ENCODE assay signal across 9 cellular contexts in genomic region chr7:125355899-125356298, GRCh38.
DNase-seq lines count a peak whose midpoint lies in the region; ATAC-seq, FAIRE-seq and TF ChIP-seq lines count a peak whose summit lies in the region.
"Had no signal": no experiment of that assay in that cellular context is flagged by ENCODE, and none has a peak within 500 bp of the region (broad histone marks: within the 10 kb centered on the region; RNA-seq: fewer than 3 reads in every experiment).

No MANE protein-coding gene starts in this region.

- no peak overlapping the region for H2AFZ ChIP-seq in HepG2 (ENCODE audit: low read length)

- no peaks in the 10 kb centered on the region for H3K36me3 ChIP-seq in HepG2 (replicated peaks in 1 of 2; ENCODE audit: control insufficient read depth in 1 of 2, insufficient read depth in 2 of 2, low read length in 2 of 2)

- H3K27me3 Mint-ChIP-seq in WTC11 (ENCODE audit: low read depth) = no peaks in the 10 kb centered on the region; the same call in 1 of the 2 replicates
- no peaks in the 10 kb centered on the region for H3K27me3 Mint-ChIP-seq in activated naive CD8-positive, alpha-beta T cell treated with anti-CD3 and anti-CD28 coated beads for 36 hours

- CTCF ChIA-PET in WTC11 (lab: Charles Lee) = no interaction called here
- CTCF ChIA-PET in HepG2 (lab: Yijun Ruan, JAX; ENCODE audit: low intra/inter-chr PET ratio, low total read pairs) = no interaction called here

- ATAC-seq in GM19463 (IDR thresholded peaks at IDR 0.05; ENCODE audit: unreplicated experiment) (peak; percentile 67), HG03378 (IDR thresholded peaks at IDR 0.05; ENCODE audit: unreplicated experiment) (peak; percentile 87), WTC11 (no peak), HepG2 (no peak)

- H3K9ac ChIP-seq in HepG2 (ENCODE audit: insufficient read depth, low read depth, low read length) = no peak overlapping the region

- no peak overlapping the region for H3K27ac ChIP-seq in HepG2 (ENCODE audit: extremely low read length, insufficient read depth, low read length)

- no peaks in the 10 kb centered on the region for H3K79me2 ChIP-seq in HepG2 (ENCODE audit: insufficient read depth, low read length)

- H3K4me3 ChIP-seq in HepG2 (replicated peaks in 1 of 3; ENCODE audit: insufficient read depth in 1 of 3, low read depth in 2 of 3, low read length in 3 of 3) = no peak overlapping the region

- peak overlapping the region; percentile 65; the same call in 1 of the 2 replicates for H3K27ac Mint-ChIP-seq in WTC11
- no peak overlapping the region for H3K27ac Mint-ChIP-seq in activated naive CD8-positive, alpha-beta T cell treated with anti-CD3 and anti-CD28 coated beads for 36 hours

- TF ChIP-seq RAD21 in HepG2 (CRISPR knock-in tag; IDR thresholded peaks at IDR 0.05) = no peak

- TF ChIP-seq EP300 in HepG2 (IDR thresholded peaks at IDR 0.05; ENCODE audit: low read depth in 2 of 2, low read length in 2 of 2) = no peak
- no peak for TF ChIP-seq EP300 in HepG2 (CRISPR knock-in tag; IDR thresholded peaks at IDR 0.05; ENCODE audit: borderline replicate concordance)

- POLR2A ChIA-PET in WTC11 (lab: Charles Lee) = no interaction called here
- POLR2A ChIA-PET in HepG2 (lab: Yijun Ruan, JAX) = no interaction called here

- WGBS in HepG2 (ENCODE audit: low lambda C conversion rate) = 3% methylated on average over 6 of the region's 6 CpGs

- no peak for FAIRE-seq in HepG2 (lab: Jason Lieb, UNC)

- TF ChIP-seq POLR2A in HepG2 (IDR thresholded peaks at IDR 0.05; ENCODE audit: insufficient read depth in 1 of 2, low read depth in 2 of 2, low read length in 2 of 2) = no peak
- TF ChIP-seq POLR2A in erythroblast (IDR thresholded peaks at IDR 0.05; ENCODE audit: low read length) = no peak

- no peaks in the 10 kb centered on the region for H3K4me1 Mint-ChIP-seq in WTC11
- no peaks in the 10 kb centered on the region for H3K4me1 Mint-ChIP-seq in activated naive CD8-positive, alpha-beta T cell treated with anti-CD3 and anti-CD28 coated beads for 36 hours

- H3K4me3 Mint-ChIP-seq in WTC11 = no peak overlapping the region
- H3K4me3 Mint-ChIP-seq in activated naive CD8-positive, alpha-beta T cell treated with anti-CD3 and anti-CD28 coated beads for 36 hours = no peak overlapping the region

- in situ Hi-C loops in HepG2 (cut with HindIII; ENCODE audit: extremely low pct_ligation_motif_present, low pct_unique_long_range_greater_than_20kb) = no loop called here

- H3K4me1 ChIP-seq in HepG2 (ENCODE audit: insufficient read depth, low read length) = no peaks in the 10 kb centered on the region

- H3K9me3 Mint-ChIP-seq in WTC11 = no peaks in the 10 kb centered on the region
- H3K9me3 Mint-ChIP-seq in activated naive CD8-positive, alpha-beta T cell treated with anti-CD3 and anti-CD28 coated beads for 36 hours = no peaks in the 10 kb centered on the region

- no TSS peak for BruUV-seq in HepG2 (replicated peaks; lab: Mats Ljungman, UMichigan)

- H3K9me3 ChIP-seq in HepG2 (ENCODE audit: low read length) = no peaks in the 10 kb centered on the region

- H3K36me3 Mint-ChIP-seq in WTC11 = no peaks in the 10 kb centered on the region
- H3K36me3 Mint-ChIP-seq in activated naive CD8-positive, alpha-beta T cell treated with anti-CD3 and anti-CD28 coated beads for 36 hours = no peaks in the 10 kb centered on the region

- intact Hi-C loops in HepG2 (cut with micrococcal nuclease; ENCODE audit: unreplicated experiment) = no loop called here

- H3K4me2 ChIP-seq in HepG2 (ENCODE audit: low read depth, low read length) = no peak overlapping the region

- no peaks in the 10 kb centered on the region for H3K27me3 ChIP-seq in HepG2 (ENCODE audit: control insufficient read depth in 1 of 2, insufficient read depth in 2 of 2, low read length in 2 of 2)

- no peaks in the 10 kb centered on the region for H4K20me1 ChIP-seq in HepG2 (ENCODE audit: insufficient read depth, low read length)

- peak; percentile 55 for DNase-seq in A172 (ENCODE audit: low spot score)
- no peak for DNase-seq in WTC11 (ENCODE audit: low spot score)
- DNase-seq in HepG2 (ENCODE audit: low spot score) = no peak
- no peak for DNase-seq in activated naive CD8-positive, alpha-beta T cell treated with anti-CD3 and anti-CD28 coated beads for 36 hours
- no peak for DNase-seq in erythroblast (lab: John Stamatoyannopoulos, UW)
- no peak for DNase-seq in activated naive CD4-positive, alpha-beta T cell treated with anti-CD3 and anti-CD28 coated beads, Interleukin-2, amount 50 U/mL, for 16 hours
- DNase-seq: activated CD4-positive, alpha-beta T cell treated with anti-CD3 and anti-CD28 coated beads, Interleukin-2, amount 50 U/mL, for 4 hours had no signal

- TF ChIP-seq CTCF in WTC11 (IDR thresholded peaks at IDR 0.05) (no peak), HepG2 (CRISPR knock-in tag; IDR thresholded peaks at IDR 0.05) (no peak)

TF ChIP-seq in WTC11, 78 proteins besides CTCF, POLR2A, EP300 and RAD21 (continues in another document):
- no peak for TF ChIP-seq JUN (CRISPR knock-in tag; IDR thresholded peaks at IDR 0.05)
- no peak for TF ChIP-seq CREM (CRISPR knock-in tag; IDR thresholded peaks at IDR 0.05)
- TF ChIP-seq E2F5 (CRISPR knock-in tag; IDR thresholded peaks at IDR 0.05) = no peak
- TF ChIP-seq ZNF416 (CRISPR knock-in tag; IDR thresholded peaks at IDR 0.05) = no peak
- no peak for TF ChIP-seq ZNF219 (CRISPR knock-in tag; IDR thresholded peaks at IDR 0.05; ENCODE audit: borderline replicate concordance)
- TF ChIP-seq ZNF281 (CRISPR knock-in tag; IDR thresholded peaks at IDR 0.05) = no peak
- TF ChIP-seq ZNF121 (CRISPR knock-in tag; IDR thresholded peaks at IDR 0.05) = no peak
- TF ChIP-seq NFYB (CRISPR knock-in tag; conservative IDR thresholded peaks at IDR 0.05; ENCODE audit: low read depth) = no peak

TF ChIP-seq in HepG2, 621 proteins besides CTCF, POLR2A, EP300 and RAD21 (continues in another document):
- TF ChIP-seq ZMYM4 (CRISPR knock-in tag; IDR thresholded peaks at IDR 0.05) = no peak
- TF ChIP-seq, protein P1, sequence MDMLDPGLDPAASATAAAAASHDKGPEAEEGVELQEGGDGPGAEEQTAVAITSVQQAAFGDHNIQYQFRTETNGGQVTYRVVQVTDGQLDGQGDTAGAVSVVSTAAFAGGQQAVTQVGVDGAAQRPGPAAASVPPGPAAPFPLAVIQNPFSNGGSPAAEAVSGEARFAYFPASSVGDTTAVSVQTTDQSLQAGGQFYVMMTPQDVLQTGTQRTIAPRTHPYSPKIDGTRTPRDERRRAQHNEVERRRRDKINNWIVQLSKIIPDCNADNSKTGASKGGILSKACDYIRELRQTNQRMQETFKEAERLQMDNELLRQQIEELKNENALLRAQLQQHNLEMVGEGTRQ (IDR thresholded peaks at IDR 0.05; ENCODE audit: low read depth, low read length) = no peak
- TF ChIP-seq, protein P1 (CRISPR knock-in tag; IDR thresholded peaks at IDR 0.05; ENCODE audit: borderline replicate concordance) = no peak
- TF ChIP-seq ERF (CRISPR knock-in tag; IDR thresholded peaks at IDR 0.05) = no peak
- TF ChIP-seq ZNF18 (CRISPR knock-in tag; IDR thresholded peaks at IDR 0.05; ENCODE audit: insufficient replicate concordance) = no peak
- TF ChIP-seq MAZ (IDR thresholded peaks at IDR 0.05; ENCODE audit: borderline replicate concordance, low read depth, low read length) = no peak
- TF ChIP-seq MAZ (CRISPR knock-in tag; IDR thresholded peaks at IDR 0.05; ENCODE audit: low read depth) = no peak
- TF ChIP-seq, protein P2, sequence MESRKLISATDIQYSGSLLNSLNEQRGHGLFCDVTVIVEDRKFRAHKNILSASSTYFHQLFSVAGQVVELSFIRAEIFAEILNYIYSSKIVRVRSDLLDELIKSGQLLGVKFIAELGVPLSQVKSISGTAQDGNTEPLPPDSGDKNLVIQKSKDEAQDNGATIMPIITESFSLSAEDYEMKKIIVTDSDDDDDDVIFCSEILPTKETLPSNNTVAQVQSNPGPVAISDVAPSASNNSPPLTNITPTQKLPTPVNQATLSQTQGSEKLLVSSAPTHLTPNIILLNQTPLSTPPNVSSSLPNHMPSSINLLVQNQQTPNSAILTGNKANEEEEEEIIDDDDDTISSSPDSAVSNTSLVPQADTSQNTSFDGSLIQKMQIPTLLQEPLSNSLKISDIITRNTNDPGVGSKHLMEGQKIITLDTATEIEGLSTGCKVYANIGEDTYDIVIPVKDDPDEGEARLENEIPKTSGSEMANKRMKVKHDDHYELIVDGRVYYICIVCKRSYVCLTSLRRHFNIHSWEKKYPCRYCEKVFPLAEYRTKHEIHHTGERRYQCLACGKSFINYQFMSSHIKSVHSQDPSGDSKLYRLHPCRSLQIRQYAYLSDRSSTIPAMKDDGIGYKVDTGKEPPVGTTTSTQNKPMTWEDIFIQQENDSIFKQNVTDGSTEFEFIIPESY (CRISPR knock-in tag; IDR thresholded peaks at IDR 0.05) = no peak
- no peak for TF ChIP-seq ZNF414 (CRISPR knock-in tag; IDR thresholded peaks at IDR 0.05)

Comparison
In these comparisons a context has a peak if more than half of its experiments do, and no peak if none do; other contexts are left out.
1. ATAC-seq: peak in GM19463 (single experiment) and HG03378 (single experiment); none in WTC11 (single experiment) and HepG2 (single experiment).